Comparison of ENCODE assay signal across 10 cellular contexts in genomic region chr2:1591978-1592907, GRCh38.
DNase-seq lines count a peak whose midpoint lies in the region; ATAC-seq and TF ChIP-seq lines count a peak whose summit lies in the region.
"Had no signal": no experiment of that assay in that cellular context is flagged by ENCODE, and none has a peak within 500 bp of the region (broad histone marks: within the 10 kb centered on the region; RNA-seq: fewer than 3 reads in every experiment).

No MANE protein-coding gene starts in this region.

- peak; percentile 82 for ATAC-seq in Right ventricle myocardium inferior
- no peak for ATAC-seq in activated CD8-positive, alpha-beta T cell treated with anti-CD3 and anti-CD28 coated beads for 36 hours

- no peaks in the 10 kb centered on the region for H3K27me3 ChIP-seq in ovary

- H3K27me3 Mint-ChIP-seq in CD14-positive monocyte (ENCODE audit: low read depth in 3 of 3), result peaks cover 0 to 15% (median 14%) of the 10 kb centered on the region in 3 donors
- peaks cover 16% of the 10 kb centered on the region for H3K27me3 Mint-ChIP-seq in activated CD8-positive, alpha-beta T cell treated with anti-CD3 and anti-CD28 coated beads for 36 hours

- POLR2A ChIA-PET in activated CD8-positive, alpha-beta T cell treated with anti-CD3 and anti-CD28 coated beads for 36 hours (lab: Charles Lee), result no interaction called here

- no peaks in the 10 kb centered on the region for H3K36me3 Mint-ChIP-seq in CD14-positive monocyte
- no peaks in the 10 kb centered on the region for H3K36me3 Mint-ChIP-seq in activated CD8-positive, alpha-beta T cell treated with anti-CD3 and anti-CD28 coated beads for 36 hours (ENCODE audit: low read depth)

- peak overlapping the region; percentile 1 for H3K4me3 ChIP-seq in ovary

- TF ChIP-seq CTCF in CD14-positive monocyte (IDR thresholded peaks at IDR 0.05), result no peak
- peak; percentile 69 to 94 (median 92) for TF ChIP-seq CTCF in ovary (IDR thresholded peaks at IDR 0.05)
- TF ChIP-seq CTCF in activated CD8-positive, alpha-beta T cell treated with anti-CD3 and anti-CD28 coated beads for 36 hours (IDR thresholded peaks at IDR 0.05), result no peak

- H3K4me1 ChIP-seq in ovary (ENCODE audit: insufficient read depth), result peaks cover 9% of the 10 kb centered on the region

- intact Hi-C loops in CD14-positive monocyte (cut with micrococcal nuclease) (no loop called here), Right ventricle myocardium inferior (cut with DNase I) (loop anchor here (2.0 kb wide), 1 partner anchor 153 kb away; the partner anchor contains the start of gene PXDN), ovary (cut with DNase I) (loop anchor here in 3 of 4 donors (2.0 to 5.0 kb wide), 3 partner anchors 65 to 151 kb away; partner anchors contain the start of gene PXDN (in 2 of the 3))
- intact Hi-C loops in activated CD8-positive, alpha-beta T cell treated with anti-CD3 and anti-CD28 coated beads for 36 hours (cut with micrococcal nuclease), result no loop called here

- H3K9me3 ChIP-seq in ovary, result no peaks in the 10 kb centered on the region

- CTCF ChIA-PET in activated CD8-positive, alpha-beta T cell treated with anti-CD3 and anti-CD28 coated beads for 36 hours (lab: Charles Lee), result no interaction called here

- no peaks in the 10 kb centered on the region for H3K36me3 ChIP-seq in ovary

- TF ChIP-seq POLR2A in ovary (IDR thresholded peaks at IDR 0.05), result peak; percentile 25

- no peak for TF ChIP-seq EP300 in ovary (IDR thresholded peaks at IDR 0.05)

- WGBS in ovary, 3 donors, result 7 to 16% (median 7%) methylated on average over 28 of the region's 28 CpGs

- no peaks in the 10 kb centered on the region for H3K9me3 Mint-ChIP-seq in CD14-positive monocyte
- H3K9me3 Mint-ChIP-seq in activated CD8-positive, alpha-beta T cell treated with anti-CD3 and anti-CD28 coated beads for 36 hours, result no peaks in the 10 kb centered on the region

- H3K27ac Mint-ChIP-seq in CD14-positive monocyte, result no peak overlapping the region
- H3K27ac Mint-ChIP-seq in activated CD8-positive, alpha-beta T cell treated with anti-CD3 and anti-CD28 coated beads for 36 hours, result no peak overlapping the region

- DNase-seq in CD14-positive monocyte (ENCODE audit: low spot score) (peak; percentile 20), SK-N-DZ (ENCODE audit: low spot score) (peak; percentile 69), Right ventricle myocardium inferior (ENCODE audit: missing footprints) (peak; percentile 88), ovary (peak; percentile 87 to 91 (median 90)), hippocampal formation (lab: John Stamatoyannopoulos, UW) (no peak), KG1 (lab: John Stamatoyannopoulos, UW) (no peak)
- no peak for DNase-seq in activated CD8-positive, alpha-beta T cell treated with anti-CD3 and anti-CD28 coated beads for 36 hours
- no peak for DNase-seq in activated CD8-positive, alpha-beta memory T cell treated with anti-CD3 and anti-CD28 coated beads, Interleukin-2, amount 50 U/mL, for 48 hours
- DNase-seq: amniotic stem cell, Karpas-422 had no signal

- no peaks in the 10 kb centered on the region for H3K4me1 Mint-ChIP-seq in CD14-positive monocyte
- H3K4me1 Mint-ChIP-seq in activated CD8-positive, alpha-beta T cell treated with anti-CD3 and anti-CD28 coated beads for 36 hours (ENCODE audit: low read depth), result no peaks in the 10 kb centered on the region

- H3K4me3 Mint-ChIP-seq in CD14-positive monocyte, result no peak overlapping the region
- no peak overlapping the region for H3K4me3 Mint-ChIP-seq in activated CD8-positive, alpha-beta T cell treated with anti-CD3 and anti-CD28 coated beads for 36 hours

- H3K27ac ChIP-seq in ovary, result peak overlapping the region in 1 of 2 donors; percentile 20

Comparison
In these comparisons a context has a peak if more than half of its experiments do, and no peak if none do; other contexts are left out.
1. DNase-seq: peak in CD14-positive monocyte (single experiment), SK-N-DZ (single experiment), Right ventricle myocardium inferior (single experiment) and ovary (5 of 5); none in hippocampal formation (0 of 2), activated CD8-positive, alpha-beta T cell treated with anti-CD3 and anti-CD28 coated beads for 36 hours (single experiment), KG1 (single experiment) and activated CD8-positive, alpha-beta memory T cell treated with anti-CD3 and anti-CD28 coated beads, Interleukin-2, amount 50 U/mL, for 48 hours (single experiment).
2. CTCF ChIP-seq: peak in ovary (3 of 3); none in CD14-positive monocyte (single experiment) and activated CD8-positive, alpha-beta T cell treated with anti-CD3 and anti-CD28 coated beads for 36 hours (single experiment).
3. intact Hi-C loops: an anchor here in Right ventricle myocardium inferior (2.0 kb wide) and ovary (2.0 to 5.0 kb wide); none called in CD14-positive monocyte and activated CD8-positive, alpha-beta T cell treated with anti-CD3 and anti-CD28 coated beads for 36 hours.